ENCODE assay signal across 7 cellular contexts in genomic region chr11:17479284-17480214, GRCh38. TPM values are rescaled to one million over a fixed set of nuclear protein-coding genes. Genes with fewer than 3 reads are reported as not detected.
DNase-seq lines count a peak whose midpoint lies in the region; ATAC-seq, FAIRE-seq and TF ChIP-seq lines count a peak whose summit lies in the region.

No MANE protein-coding gene starts in this region.

- FAIRE-seq in frontal cortex (lab: Jason Lieb, UNC), result no peak

- no peaks in the 10 kb centered on the region for H3K4me1 ChIP-seq in psoas muscle

- WGBS in psoas muscle, 3 donors, result 25 to 30% (median 28%) methylated on average over 14 of the region's 14 CpGs

- ATAC-seq in psoas muscle (peak; percentile 42 to 67 (median 63)), GM21717 (IDR thresholded peaks at IDR 0.05; ENCODE audit: unreplicated experiment) (no peak), HG03439 (IDR thresholded peaks at IDR 0.05; ENCODE audit: unreplicated experiment) (no peak)

- H3K4me3 ChIP-seq in psoas muscle, result peak overlapping the region; percentile 43

- no peak overlapping the region for H3K27ac ChIP-seq in psoas muscle

- intact Hi-C loops in psoas muscle (cut with DNase I), result no loop called here

- CTCF ChIA-PET in HEK293T (lab: Yijun Ruan, JAX), result interaction anchor here (1.0 kb wide), 2 partner anchors 49 to 91 kb away, joined by 3 read pairs; partner anchors contain the start of gene KCNJ11

- no peaks in the 10 kb centered on the region for H3K9me3 ChIP-seq in psoas muscle

- H3K36me3 ChIP-seq in psoas muscle (ENCODE audit: insufficient read depth in 1 of 2, low read depth in 1 of 2), result no peaks in the 10 kb centered on the region

- peaks cover 0 to 30% (median 7%) of the 10 kb centered on the region in 3 donors for H3K27me3 ChIP-seq in psoas muscle (ENCODE audit: insufficient read depth in 3 of 3, low read length in 2 of 3)

- POLR2A ChIA-PET in HEK293T (lab: Yijun Ruan, JAX), result interaction anchor here (0.9 kb wide), 1 partner anchor 91 kb away, joined by 3 read pairs; the partner anchor contains the start of gene KCNJ11

- TF ChIP-seq CTCF in psoas muscle (IDR thresholded peaks at IDR 0.05), result no peak

- peak; percentile 70 for DNase-seq in HEK293T (ENCODE audit: extremely low spot score)
- DNase-seq in NCI-H82 treated with DMSO at 0.1 percent for 48 hours (lab: John Stamatoyannopoulos, UW; ENCODE audit: unreplicated experiment), result peak; percentile 14
- DNase-seq in frontal cortex (ENCODE audit: low spot score in 2 of 2), result peak; percentile 41 to 47
- DNase-seq in psoas muscle, result no peak
- no peak for DNase-seq in NOMO-1 treated with dmso at 0.1 percent for 144 hours (lab: John Stamatoyannopoulos, UW; ENCODE audit: unreplicated experiment)

TF ChIP-seq in HEK293T, 16 proteins besides CTCF, POLR2A, EP300 and RAD21:
- TF ChIP-seq SUZ12 (IDR thresholded peaks at IDR 0.05) (no peak), BHLHE40 (IDR thresholded peaks at IDR 0.05; ENCODE audit: borderline replicate concordance) (no peak), FOXA1 (IDR thresholded peaks at IDR 0.05) (no peak), PKNOX1 (IDR thresholded peaks at IDR 0.05) (no peak), FOXK2 (IDR thresholded peaks at IDR 0.05) (no peak), LEF1 (IDR thresholded peaks at IDR 0.05; ENCODE audit: borderline replicate concordance) (no peak), ARNT (IDR thresholded peaks at IDR 0.05) (no peak), ELF4 (IDR thresholded peaks at IDR 0.05) (no peak), TARDBP (IDR thresholded peaks at IDR 0.05) (no peak), HDGF (IDR thresholded peaks at IDR 0.05; ENCODE audit: borderline replicate concordance) (no peak), L3MBTL2 (conservative IDR thresholded peaks at IDR 0.05) (no peak), SP1 (IDR thresholded peaks at IDR 0.05) (no peak)

RNA-seq across cellular contexts. Expression of gene ABCC8, which starts 2.9 kb away (rescaled TPM):
- total RNA-seq in frontal cortex (8.6 TPM), psoas muscle (1 to 10 TPM in 3 of 4 donors, under 1 TPM in 1; 0.64 to 3.5 (median 1.3) TPM)
- polyA plus RNA-seq in psoas muscle, result under 1 TPM; 0.26 to 0.75 (median 0.32) TPM

Comparison
In these comparisons a context has a peak if more than half of its experiments do, and no peak if none do; other contexts are left out.
1. DNase-seq: peak in HEK293T (single experiment), NCI-H82 treated with DMSO at 0.1 percent for 48 hours (single experiment) and frontal cortex (2 of 2); none in psoas muscle (0 of 2) and NOMO-1 treated with dmso at 0.1 percent for 144 hours (single experiment).
2. ATAC-seq: peak in psoas muscle (4 of 4); none in GM21717 (single experiment) and HG03439 (single experiment).